2 cellular contexts compared by ENCODE assay signal in genomic region chr10:29617880-29618340, GRCh38.
TF ChIP-seq lines count a peak whose summit lies in the region.

No MANE protein-coding gene starts in this region.

TF ChIP-seq in IMR-90, 13 proteins besides CTCF, POLR2A, EP300 and RAD21:
- no peak for TF ChIP-seq RCOR1 (IDR thresholded peaks at IDR 0.05; ENCODE audit: insufficient replicate concordance, low read length)
- no peak for TF ChIP-seq NFE2L2 (IDR thresholded peaks at IDR 0.05; ENCODE audit: low read depth, low read length)
- TF ChIP-seq BHLHE40 (IDR thresholded peaks at IDR 0.05; ENCODE audit: low read depth, low read length), result no peak
- TF ChIP-seq MAZ (IDR thresholded peaks at IDR 0.05; ENCODE audit: borderline replicate concordance, low read depth, low read length), result no peak
- no peak for TF ChIP-seq FOS (IDR thresholded peaks at IDR 0.05; ENCODE audit: low read depth, low read length)
- no peak for TF ChIP-seq CEBPB (IDR thresholded peaks at IDR 0.05; ENCODE audit: low read depth, low read length)
- TF ChIP-seq SMC3 (IDR thresholded peaks at IDR 0.05; ENCODE audit: low read depth, low read length), result no peak
- TF ChIP-seq MXI1 (IDR thresholded peaks at IDR 0.05; ENCODE audit: borderline replicate concordance, low read depth, low read length), result no peak
- no peak for TF ChIP-seq MAFK (IDR thresholded peaks at IDR 0.05; ENCODE audit: low read depth, low read length)

TF ChIP-seq in GM12878, 131 proteins besides CTCF, POLR2A, EP300 and RAD21:
- TF ChIP-seq SPI1 (IDR thresholded peaks at IDR 0.05; ENCODE audit: borderline replicate concordance, insufficient read depth, low read depth, low read length) (no peak), RFX5 (IDR thresholded peaks at IDR 0.05; ENCODE audit: low read depth, low read length) (no peak), CEBPB (IDR thresholded peaks at IDR 0.05; ENCODE audit: borderline replicate concordance in 1 of 2, low read depth in 2 of 2, low read length in 2 of 2) (no peak), FOXK2 (IDR thresholded peaks at IDR 0.05) (no peak), ASH2L (IDR thresholded peaks at IDR 0.05; ENCODE audit: borderline replicate concordance, low read depth) (no peak), HDAC2 (IDR thresholded peaks at IDR 0.05) (no peak), ZNF217 (IDR thresholded peaks at IDR 0.05) (no peak), PKNOX1 (IDR thresholded peaks at IDR 0.05) (no peak)
- TF ChIP-seq, protein P1, sequence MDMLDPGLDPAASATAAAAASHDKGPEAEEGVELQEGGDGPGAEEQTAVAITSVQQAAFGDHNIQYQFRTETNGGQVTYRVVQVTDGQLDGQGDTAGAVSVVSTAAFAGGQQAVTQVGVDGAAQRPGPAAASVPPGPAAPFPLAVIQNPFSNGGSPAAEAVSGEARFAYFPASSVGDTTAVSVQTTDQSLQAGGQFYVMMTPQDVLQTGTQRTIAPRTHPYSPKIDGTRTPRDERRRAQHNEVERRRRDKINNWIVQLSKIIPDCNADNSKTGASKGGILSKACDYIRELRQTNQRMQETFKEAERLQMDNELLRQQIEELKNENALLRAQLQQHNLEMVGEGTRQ (IDR thresholded peaks at IDR 0.05; ENCODE audit: borderline replicate concordance, low read depth, low read length), result no peak
